ENCODE assay signal across 8 cellular contexts in the genomic region with DNA sequence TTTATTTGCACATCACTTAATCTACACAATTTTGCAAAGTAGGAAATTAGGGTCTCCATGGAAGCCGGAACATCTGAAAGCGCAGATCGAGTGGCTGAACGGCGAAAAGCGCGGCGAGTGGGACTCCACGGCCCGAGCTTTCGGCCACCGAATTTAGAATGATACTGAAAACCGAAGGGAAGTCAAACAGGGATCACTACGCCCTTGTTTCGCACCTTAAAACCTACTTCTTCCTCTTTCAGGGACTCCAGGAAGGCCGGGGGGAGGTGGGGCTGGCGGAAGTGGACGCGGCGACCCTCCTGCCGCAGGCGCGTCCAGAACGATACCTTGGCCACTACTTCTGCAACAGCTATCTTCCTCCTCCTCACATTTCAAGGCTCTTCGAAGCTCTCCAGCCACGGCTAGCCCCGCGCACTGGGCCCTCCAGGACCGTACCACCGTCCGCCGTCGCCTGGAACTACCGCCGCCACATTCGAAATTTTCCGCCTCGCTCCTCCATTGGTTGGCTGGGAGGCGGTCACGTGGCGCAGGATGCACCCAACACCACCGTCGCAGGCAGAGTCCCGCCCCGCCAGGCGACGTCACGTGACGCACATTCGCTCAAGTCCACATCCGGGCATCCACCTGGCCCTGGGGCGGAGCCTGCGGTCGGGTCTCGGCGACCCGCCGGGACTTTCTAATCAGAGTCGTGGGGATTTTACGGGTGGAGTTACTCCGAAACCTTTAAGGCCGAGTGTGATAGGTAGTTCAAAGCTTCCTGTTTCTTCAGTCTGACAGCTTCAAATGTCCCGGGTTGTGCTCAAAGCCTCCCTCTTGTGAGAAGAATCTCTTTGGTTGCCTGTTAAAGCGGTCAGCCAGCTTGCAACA. TPM values are rescaled to one million over a fixed set of nuclear protein-coding genes. Genes with fewer than 3 reads are reported as not detected.
DNase-seq lines count a peak whose midpoint lies in the region; ATAC-seq and TF ChIP-seq lines count a peak whose summit lies in the region.

Gene SGO1, minus strand, starts transcription at position 474 of the 867 bp plus-strand sequence. CDS start 2,179 bp downstream, outside the sequence.

- peak within 1 kb of the TSS; percentile 92 for H3K9ac ChIP-seq in smooth muscle cell (ENCODE audit: low read depth)

- DNase-seq in AG04450 (ENCODE audit: low read depth, low spot score) (peak; percentile 90), NCI-H2227 (lab: John Stamatoyannopoulos, UW; ENCODE audit: unreplicated experiment) (peak; percentile 96), WERI-Rb-1 (peak; percentile 98), cardiac fibroblast (ENCODE audit: low read depth in 2 of 2) (peak; percentile 98), iPS-NIHi7 (ENCODE audit: extremely low spot score) (peak; percentile 98), smooth muscle cell (lab: John Stamatoyannopoulos, UW; ENCODE audit: unreplicated experiment) (peak; percentile 89)

- H3K4me2 ChIP-seq in smooth muscle cell = peak within 1 kb of the TSS; percentile 96

- CTCF ChIA-PET in AG04450 (lab: Charles Lee) = interaction anchor here (0.6 to 0.9 kb wide), 2 partner anchors 145 to 175 kb away, joined by 3 to 4 read pairs; no protein-coding TSS in a partner anchor

- ATAC-seq in GM18907 (IDR thresholded peaks at IDR 0.05; ENCODE audit: unreplicated experiment) (peak; percentile 98), HG03139 (IDR thresholded peaks at IDR 0.05; ENCODE audit: unreplicated experiment) (peak; percentile 93)

- peak within 1 kb of the TSS; percentile 98 for H2AFZ ChIP-seq in smooth muscle cell (ENCODE audit: low read depth)

- POLR2A ChIA-PET in AG04450 (lab: Yijun Ruan, JAX) = interaction anchor here (0.6 kb wide), 2 partner anchors 37 to 287 kb away, joined by 3 read pairs; no protein-coding TSS in a partner anchor

- TF ChIP-seq CTCF in AG04450 (IDR thresholded peaks at IDR 0.05; ENCODE audit: low read depth, low read length) (0 out of 2 replicates have a peak, but pooled peaks have one; percentile 13), WERI-Rb-1 (IDR thresholded peaks at IDR 0.05; ENCODE audit: low read depth, low read length) (no peak), cardiac fibroblast (IDR thresholded peaks at IDR 0.05; ENCODE audit: low read depth, low read length) (no peak), smooth muscle cell (IDR thresholded peaks at IDR 0.05; ENCODE audit: borderline replicate concordance, insufficient read depth, poor library complexity, severe bottlenecking) (no peak)

- peak within 1 kb of the TSS; percentile 97 for H3K4me3 ChIP-seq in AG04450 (ENCODE audit: low read depth, low read length)
- peak within 1 kb of the TSS; percentile 65 for H3K4me3 ChIP-seq in WERI-Rb-1 (ENCODE audit: low read depth, low read length)
- H3K4me3 ChIP-seq in cardiac fibroblast (replicated peaks in 1 of 2; ENCODE audit: low read depth in 2 of 2, low read length in 2 of 2) = peak within 1 kb of the TSS; percentile 83 to 99
- H3K4me3 ChIP-seq in smooth muscle cell = peak within 1 kb of the TSS; percentile 76

- no peaks in the 10 kb centered on the region for H3F3A ChIP-seq in smooth muscle cell (ENCODE audit: low read depth)

- H3K27ac ChIP-seq in AG04450 (ENCODE audit: low read depth, low read length) = peak within 1 kb of the TSS; percentile 92
- peak within 1 kb of the TSS; percentile 97 for H3K27ac ChIP-seq in WERI-Rb-1
- H3K27ac ChIP-seq in smooth muscle cell (ENCODE audit: low read depth) = peak within 1 kb of the TSS; percentile 91

- peaks cover 2% of the 10 kb centered on the region; the same call in 1 of the 2 replicates for H3K9me3 ChIP-seq in AG04450 (ENCODE audit: control insufficient read depth, insufficient read depth, low read length)
- H3K9me3 ChIP-seq in WERI-Rb-1 (ENCODE audit: severe bottlenecking) = no peaks in the 10 kb centered on the region
- no peaks in the 10 kb centered on the region for H3K9me3 ChIP-seq in smooth muscle cell (replicated peaks; ENCODE audit: low read depth)

- under 1% methylated on average over 64 of the region's 64 CpGs for WGBS in smooth muscle cell (ENCODE audit: low lambda C conversion rate)

- peaks cover 39% of the 10 kb centered on the region for H3K36me3 ChIP-seq in WERI-Rb-1
- no peaks in the 10 kb centered on the region for H3K36me3 ChIP-seq in smooth muscle cell (ENCODE audit: low read depth)

- H4K20me1 ChIP-seq in smooth muscle cell (ENCODE audit: low read depth) = no peaks in the 10 kb centered on the region

- H3K4me1 ChIP-seq in smooth muscle cell (ENCODE audit: low read depth) = peaks cover 17% of the 10 kb centered on the region

- H3K79me2 ChIP-seq in smooth muscle cell (ENCODE audit: low read depth) = peaks cover 11% of the 10 kb centered on the region

- no peaks in the 10 kb centered on the region for H3K27me3 ChIP-seq in AG04450 (ENCODE audit: control insufficient read depth, insufficient read depth, low read length)
- H3K27me3 ChIP-seq in WERI-Rb-1 (ENCODE audit: insufficient read depth, low read depth, severe bottlenecking) = no peaks in the 10 kb centered on the region
- H3K27me3 ChIP-seq in smooth muscle cell (ENCODE audit: low read depth) = no peaks in the 10 kb centered on the region

RNA-seq across cellular contexts. Expression of gene SGO1, which starts in this region (rescaled TPM):
- polyA plus RNA-seq in AG04450 (2011; rRNA removed) = 1.3 and 2.2 TPM in 2 replicates
- polyA minus RNA-seq in AG04450 (2011; rRNA and poly(A)+ RNA removed) = 0.69 and 1.0 TPM in 2 replicates
- 5.4 and 5.6 TPM in 2 replicates for total RNA-seq in smooth muscle cell
- polyA plus RNA-seq in smooth muscle cell = 4.1 and 5.2 TPM in 2 replicates

Comparison
In these comparisons a context has a peak if more than half of its experiments do, and no peak if none do; other contexts are left out.
1. Peak in every context shown above with its lines: DNase-seq, ATAC-seq, H3K4me3 ChIP-seq and H3K27ac ChIP-seq.